Comparison of ENCODE assay signal across 23 cellular contexts in genomic region chr18:36492604-36493329, GRCh38.
DNase-seq lines count a peak whose midpoint lies in the region; ATAC-seq, FAIRE-seq and TF ChIP-seq lines count a peak whose summit lies in the region.
"Had no signal": no experiment of that assay in that cellular context is flagged by ENCODE, and none has a peak within 500 bp of the region (broad histone marks: within the 10 kb centered on the region; RNA-seq: fewer than 3 reads in every experiment).

No MANE protein-coding gene starts in this region.

- intact Hi-C loops in CD4-positive, alpha-beta T cell (cut with DNase I, micrococcal nuclease) = no loop called here

- H4K20me1 ChIP-seq in neural progenitor cell (ENCODE audit: low read depth) = no peaks in the 10 kb centered on the region

- H3K79me2 ChIP-seq in neural progenitor cell (ENCODE audit: low read depth) = peaks cover 83% of the 10 kb centered on the region

- TF ChIP-seq CTCF in D721Med (IDR thresholded peaks at IDR 0.05; ENCODE audit: insufficient read depth, missing control alignments) (no peak), neural progenitor cell (IDR thresholded peaks at IDR 0.05) (no peak), GM20000 (IDR thresholded peaks at IDR 0.05; ENCODE audit: extremely low read depth, missing control alignments) (no peak)
- no peak for TF ChIP-seq CTCF in CD4-positive, alpha-beta T cell (IDR thresholded peaks at IDR 0.05)

- ATAC-seq in GM18868 (IDR thresholded peaks at IDR 0.05; ENCODE audit: unreplicated experiment) = peak; percentile 38
- ATAC-seq in CD4-positive, alpha-beta T cell (ENCODE audit: poor library complexity) = no peak
- ATAC-seq: activated naive CD4-positive, alpha-beta T cell treated with anti-CD3 and anti-CD28 coated beads, Interleukin-2, amount 50 U/mL, for 72 hours; naive thymus-derived CD8-positive, alpha-beta T cell had no signal

- no peaks in the 10 kb centered on the region for H3K27me3 ChIP-seq in neural progenitor cell
- no peaks in the 10 kb centered on the region for H3K27me3 ChIP-seq in CD4-positive, alpha-beta T cell (ENCODE audit: control insufficient read depth, insufficient read depth, low read length)
- H3K27me3 ChIP-seq: ovary had no signal

- no peak overlapping the region for H3K27ac ChIP-seq in neural progenitor cell
- H3K27ac ChIP-seq in CD4-positive, alpha-beta T cell (ENCODE audit: low read depth, low read length) = no peak overlapping the region
- H3K27ac ChIP-seq: ovary, VCaP had no signal

- POLR2A ChIA-PET in activated CD4-positive, alpha-beta T cell treated with anti-CD3 and anti-CD28 coated beads, Interleukin-2, amount 10 ng/mL, durations not matched to agents 7 days and 5 days (lab: Charles Lee) = no interaction called here
- POLR2A ChIA-PET in CD4-positive, alpha-beta T cell (lab: Charles Lee) = no interaction called here

- H3K4me1 ChIP-seq in neural progenitor cell = peaks cover 38% of the 10 kb centered on the region

- no peak overlapping the region for H3K9ac ChIP-seq in neural progenitor cell

- H3K9me3 Mint-ChIP-seq in neural progenitor cell = no peaks in the 10 kb centered on the region
- H3K9me3 Mint-ChIP-seq in activated CD4-positive, alpha-beta T cell treated with anti-CD3 and anti-CD28 coated beads, Interleukin-2, amount 10 ng/mL, durations not matched to agents 7 days and 5 days = no peaks in the 10 kb centered on the region
- no peaks in the 10 kb centered on the region for H3K9me3 Mint-ChIP-seq in CD4-positive, alpha-beta T cell
- H3K9me3 Mint-ChIP-seq: activated naive CD4-positive, alpha-beta T cell treated with anti-CD3 and anti-CD28 coated beads, Interleukin-2, amount 50 U/mL, for 72 hours; activated T-helper 1 cell treated with anti-CD3 and anti-CD28 coated beads, Interleukin-12 subunit alpha, Interleukin-12 subunit beta, Interleukin-2, Interleukin-4 antibody, amounts not matched to agents 30 ng/mL and 10 ng/mL and 1 ng/mL, durations not matched to agents 14 hours and 24 hours and 36 hours; stimulated activated naive CD8-positive, alpha-beta T cell treated with anti-CD3 and anti-CD28 coated beads, Interleukin-15, Interleukin-2, amounts not matched to agents 100 ng/mL and 50 ng/mL, for 24 hours had no signal

- no peak overlapping the region for H2AFZ ChIP-seq in neural progenitor cell (replicated peaks)

- no peak overlapping the region for H3K27ac Mint-ChIP-seq in neural progenitor cell
- H3K27ac Mint-ChIP-seq in activated CD4-positive, alpha-beta T cell treated with anti-CD3 and anti-CD28 coated beads, Interleukin-2, amount 10 ng/mL, durations not matched to agents 7 days and 5 days = no peak overlapping the region
- H3K27ac Mint-ChIP-seq in CD4-positive, alpha-beta T cell = no peak overlapping the region
- H3K27ac Mint-ChIP-seq: activated naive CD4-positive, alpha-beta T cell treated with anti-CD3 and anti-CD28 coated beads, Interleukin-2, amount 50 U/mL, for 72 hours; activated T-helper 1 cell treated with anti-CD3 and anti-CD28 coated beads, Interleukin-12 subunit alpha, Interleukin-12 subunit beta, Interleukin-2, Interleukin-4 antibody, amounts not matched to agents 30 ng/mL and 10 ng/mL and 1 ng/mL, durations not matched to agents 14 hours and 24 hours and 36 hours; immature natural killer cell; stimulated activated naive CD8-positive, alpha-beta T cell treated with anti-CD3 and anti-CD28 coated beads, Interleukin-15, Interleukin-2, amounts not matched to agents 100 ng/mL and 50 ng/mL, for 24 hours; T-helper 2 cell treated with Interferon-gamma antibody and Interleukin-4, amounts not matched to agents 5 μg/mL and 100 μg/mL, for 36 hours had no signal

- H3K4me3 Mint-ChIP-seq in neural progenitor cell = no peak overlapping the region
- H3K4me3 Mint-ChIP-seq in activated CD4-positive, alpha-beta T cell treated with anti-CD3 and anti-CD28 coated beads, Interleukin-2, amount 10 ng/mL, durations not matched to agents 7 days and 5 days = no peak overlapping the region
- no peak overlapping the region for H3K4me3 Mint-ChIP-seq in CD4-positive, alpha-beta T cell
- H3K4me3 Mint-ChIP-seq: activated T-helper 1 cell treated with anti-CD3 and anti-CD28 coated beads, Interleukin-12 subunit alpha, Interleukin-12 subunit beta, Interleukin-2, Interleukin-4 antibody, amounts not matched to agents 30 ng/mL and 10 ng/mL and 1 ng/mL, durations not matched to agents 14 hours and 24 hours and 36 hours; immature natural killer cell; naive thymus-derived CD8-positive, alpha-beta T cell; stimulated activated naive CD8-positive, alpha-beta T cell treated with anti-CD3 and anti-CD28 coated beads, Interleukin-15, Interleukin-2, amounts not matched to agents 100 ng/mL and 50 ng/mL, for 24 hours; T-helper 2 cell treated with Interferon-gamma antibody and Interleukin-4, amounts not matched to agents 5 μg/mL and 100 μg/mL, for 36 hours had no signal

- DNase-seq in D721Med (ENCODE audit: insufficient read length, low spot score) (no peak), astrocyte of the hippocampus (ENCODE audit: low read depth, low spot score) (peak; percentile 39), neural progenitor cell (ENCODE audit: low spot score) (no peak), GM20000 (ENCODE audit: low spot score) (no peak)
- DNase-seq in activated CD4-positive, alpha-beta T cell treated with anti-CD3 and anti-CD28 coated beads, Interleukin-2, amount 10 ng/mL, durations not matched to agents 7 days and 5 days = no peak
- DNase-seq in CD4-positive, alpha-beta T cell = no peak
- DNase-seq: anterior cingulate cortex; erythroblast; GF-D8; hippocampal formation; immature natural killer cell; midbrain; naive thymus-derived CD8-positive, alpha-beta T cell; NCI-H226; NCI-H748 treated with DMSO at 0.1 percent for 48 hours; ovary; stimulated activated CD4-positive, alpha-beta T cell treated with anti-CD3 and anti-CD28 coated beads, Interleukin-15, amount 100 ng/mL, for 24 hours had no signal

- no peaks in the 10 kb centered on the region for H3K9me3 ChIP-seq in neural progenitor cell (ENCODE audit: low read depth)
- no peaks in the 10 kb centered on the region for H3K9me3 ChIP-seq in CD4-positive, alpha-beta T cell (ENCODE audit: control insufficient read depth, low read length)
- H3K9me3 ChIP-seq: ovary had no signal

- H3F3A ChIP-seq in neural progenitor cell (ENCODE audit: low read depth) = peaks cover 21% of the 10 kb centered on the region

- H3K36me3 ChIP-seq in neural progenitor cell = no peaks in the 10 kb centered on the region
- H3K36me3 ChIP-seq: ovary had no signal

- CTCF ChIA-PET in activated CD4-positive, alpha-beta T cell treated with anti-CD3 and anti-CD28 coated beads, Interleukin-2, amount 10 ng/mL, durations not matched to agents 7 days and 5 days (lab: Charles Lee) = no interaction called here
- CTCF ChIA-PET in CD4-positive, alpha-beta T cell (lab: Charles Lee) = no interaction called here

- H3K4me1 Mint-ChIP-seq in neural progenitor cell = peaks cover 32% of the 10 kb centered on the region
- peaks cover 8% of the 10 kb centered on the region for H3K4me1 Mint-ChIP-seq in activated CD4-positive, alpha-beta T cell treated with anti-CD3 and anti-CD28 coated beads, Interleukin-2, amount 10 ng/mL, durations not matched to agents 7 days and 5 days
- no peaks in the 10 kb centered on the region for H3K4me1 Mint-ChIP-seq in CD4-positive, alpha-beta T cell (ENCODE audit: low read depth)
- H3K4me1 Mint-ChIP-seq: immature natural killer cell had no signal

- no peak overlapping the region for H3K4me3 ChIP-seq in neural progenitor cell
- H3K4me3 ChIP-seq: ovary had no signal

- H3K36me3 Mint-ChIP-seq in neural progenitor cell = peaks cover 3% of the 10 kb centered on the region
- H3K36me3 Mint-ChIP-seq in activated CD4-positive, alpha-beta T cell treated with anti-CD3 and anti-CD28 coated beads, Interleukin-2, amount 10 ng/mL, durations not matched to agents 7 days and 5 days (ENCODE audit: low read depth) = no peaks in the 10 kb centered on the region
- H3K36me3 Mint-ChIP-seq in CD4-positive, alpha-beta T cell (ENCODE audit: low read depth) = no peaks in the 10 kb centered on the region
- H3K36me3 Mint-ChIP-seq: activated naive CD4-positive, alpha-beta T cell treated with anti-CD3 and anti-CD28 coated beads, Interleukin-2, amount 50 U/mL, for 72 hours; immature natural killer cell; naive thymus-derived CD8-positive, alpha-beta T cell had no signal

- peak overlapping the region; percentile 62 for H3K4me2 ChIP-seq in neural progenitor cell

- peak; percentile 11 for FAIRE-seq in D721Med (lab: Jason Lieb, UNC)

- no peaks in the 10 kb centered on the region for H3K27me3 Mint-ChIP-seq in neural progenitor cell (ENCODE audit: insufficient read depth, low read depth)
- peaks cover 4% of the 10 kb centered on the region for H3K27me3 Mint-ChIP-seq in activated CD4-positive, alpha-beta T cell treated with anti-CD3 and anti-CD28 coated beads, Interleukin-2, amount 10 ng/mL, durations not matched to agents 7 days and 5 days
- H3K27me3 Mint-ChIP-seq in CD4-positive, alpha-beta T cell = peaks cover 4% of the 10 kb centered on the region
